ENCODE assay signal across 8 cellular contexts in genomic region chr22:41621911-41622179, GRCh38. TPM values are rescaled to one million over a fixed set of nuclear protein-coding genes. Genes with fewer than 3 reads are reported as not detected.
DNase-seq lines count a peak whose midpoint lies in the region; ATAC-seq and TF ChIP-seq lines count a peak whose summit lies in the region.

No MANE protein-coding gene starts in this region.

- intact Hi-C loops in Calu3 (cut with micrococcal nuclease; ENCODE audit: unreplicated experiment), result no loop called here
- intact Hi-C loops in ovary (cut with DNase I), result no loop called here

- H3K27me3 ChIP-seq in ovary, result no peaks in the 10 kb centered on the region

- H3K4me1 ChIP-seq in ovary (ENCODE audit: insufficient read depth), result peaks cover 4% of the 10 kb centered on the region

- ATAC-seq in HG03108 (IDR thresholded peaks at IDR 0.05; ENCODE audit: unreplicated experiment) (no peak), GM21360 (IDR thresholded peaks at IDR 0.05; ENCODE audit: unreplicated experiment) (no peak), HG02610 (IDR thresholded peaks at IDR 0.05; ENCODE audit: unreplicated experiment) (no peak)

- no peak for TF ChIP-seq EP300 in ovary (IDR thresholded peaks at IDR 0.05)

- CTCF ChIA-PET in Calu3 (lab: Charles Lee), result interaction anchor here (0.5 to 1.7 kb wide), 4 partner anchors 17 to 45 kb away, joined by 3 to 8 read pairs (median 4); partner anchors contain the start of gene PMM1

- TF ChIP-seq POLR2A in ovary (IDR thresholded peaks at IDR 0.05), result no peak

- no TSS peak for BruUV-seq in Calu3 (replicated peaks; lab: Mats Ljungman, UMichigan)

- H3K27me3 Mint-ChIP-seq in Calu3 (ENCODE audit: unreplicated experiment), result no peaks in the 10 kb centered on the region

- no peaks in the 10 kb centered on the region for H3K36me3 ChIP-seq in ovary

- TF ChIP-seq CTCF in Calu3 (IDR thresholded peaks at IDR 0.05; ENCODE audit: unreplicated experiment) (no peak), epithelial cell of proximal tubule (conservative IDR thresholded peaks at IDR 0.05; ENCODE audit: low read depth, low read length) (no peak), ovary (IDR thresholded peaks at IDR 0.05) (no peak)

- peak overlapping the region; percentile 91 to 94 for H3K27ac ChIP-seq in ovary

- H3K4me1 Mint-ChIP-seq in Calu3 (ENCODE audit: low read depth, unreplicated experiment), result peaks cover 10% of the 10 kb centered on the region

- H3K9me3 Mint-ChIP-seq in Calu3 (ENCODE audit: low read depth, unreplicated experiment), result no peaks in the 10 kb centered on the region

- peak overlapping the region; percentile 66 for H3K4me3 ChIP-seq in epithelial cell of proximal tubule (ENCODE audit: low read depth, low read length)
- H3K4me3 ChIP-seq in ovary, result peak overlapping the region; percentile 90

- peak overlapping the region; percentile 92 for H3K27ac Mint-ChIP-seq in Calu3 (ENCODE audit: unreplicated experiment)

- DNase-seq in Calu3 (no peak), RPMI7951 (ENCODE audit: low read depth) (peak; percentile 5), epithelial cell of proximal tubule (ENCODE audit: low read depth) (no peak), ovary (no peak), NCI-H526 treated with DMSO at 0.1 percent for 48 hours (lab: John Stamatoyannopoulos, UW) (no peak)

- 2 to 4% (median 3%) methylated on average over 8 of the region's 8 CpGs for WGBS in ovary, 3 donors

- H3K4me3 Mint-ChIP-seq in Calu3 (ENCODE audit: low read depth, unreplicated experiment), result peak overlapping the region; percentile 92

- peaks cover 78% of the 10 kb centered on the region for H3K36me3 Mint-ChIP-seq in Calu3 (ENCODE audit: insufficient read depth, unreplicated experiment)

- no peaks in the 10 kb centered on the region for H3K9me3 ChIP-seq in ovary

RNA-seq across cellular contexts. Expression of gene XRCC6, which starts 0.8 kb away (rescaled TPM):
- 369 and 401 TPM in 2 replicates for total RNA-seq in Calu3 (2022)
- 369 and 407 TPM in 2 replicates for total RNA-seq in RPMI7951 (2014; rRNA removed; shearing (Covaris generic))
- total RNA-seq in epithelial cell of proximal tubule, result 368 and 606 TPM in 2 replicates
- total RNA-seq in ovary, result 100 to 1,000 TPM; 147 to 239 (median 200) TPM
- 100 to 1,000 TPM; 165 to 380 TPM for polyA plus RNA-seq in ovary

RNA-seq across cellular contexts. Expression of gene DESI1, which starts 1.0 kb away (rescaled TPM):
- total RNA-seq in Calu3 (2022) (63.7 and 64.5 TPM in 2 replicates), epithelial cell of proximal tubule (21.8 and 180 TPM in 2 replicates), ovary (10 to 100 TPM; 15.4 to 34.5 (median 22.8) TPM)
- 14.1 and 24.3 TPM in 2 replicates for total RNA-seq in RPMI7951 (2014; rRNA removed; shearing (Covaris generic))
- polyA plus RNA-seq in ovary, result 10 to 100 TPM; 10.8 to 26.9 TPM

RNA-seq across cellular contexts. Expression of gene PMM1, which starts 32.2 kb away (rescaled TPM):
- total RNA-seq in Calu3 (2022), result 18.0 and 20.6 TPM in 2 replicates
- total RNA-seq in RPMI7951 (2014; rRNA removed; shearing (Covaris generic)), result 24.2 and 25.9 TPM in 2 replicates
- total RNA-seq in epithelial cell of proximal tubule, result 34.1 and 61.2 TPM in 2 replicates
- 10 to 100 TPM; 40.5 to 68.6 (median 55.7) TPM for total RNA-seq in ovary
- 10 to 100 TPM; 19.9 to 76.6 TPM for polyA plus RNA-seq in ovary
